Comparison of ENCODE assay signal across 7 cellular contexts in genomic region chr2:230441188-230441897, GRCh38. TPM values are rescaled to one million over a fixed set of nuclear protein-coding genes. Genes with fewer than 3 reads are reported as not detected.
DNase-seq lines count a peak whose midpoint lies in the region; ATAC-seq and TF ChIP-seq lines count a peak whose summit lies in the region.

No MANE protein-coding gene starts in this region.

- peak; percentile 66 for ATAC-seq in GM19351 (IDR thresholded peaks at IDR 0.05; ENCODE audit: unreplicated experiment)
- ATAC-seq in naive thymus-derived CD8-positive, alpha-beta T cell = peak; percentile 88 to 93
- no peak for ATAC-seq in GM21576 (IDR thresholded peaks at IDR 0.05; ENCODE audit: unreplicated experiment)
- no peak for ATAC-seq in HG02763 (IDR thresholded peaks at IDR 0.05; ENCODE audit: unreplicated experiment)

- peak overlapping the region; percentile 42 to 87 (median 66) for H3K27ac Mint-ChIP-seq in IgD-negative memory B cell
- H3K27ac Mint-ChIP-seq in activated naive CD8-positive, alpha-beta T cell = peak overlapping the region; percentile 94
- peak overlapping the region; percentile 37 to 92 (median 88) for H3K27ac Mint-ChIP-seq in naive thymus-derived CD8-positive, alpha-beta T cell
- no peak overlapping the region for H3K27ac Mint-ChIP-seq in Calu3 (ENCODE audit: unreplicated experiment)

- no TSS peak for BruUV-seq in Calu3 (replicated peaks; lab: Mats Ljungman, UMichigan)

- intact Hi-C loops in Calu3 (cut with micrococcal nuclease; ENCODE audit: unreplicated experiment) = no loop called here

- H3K27me3 Mint-ChIP-seq in IgD-negative memory B cell (no peaks in the 10 kb centered on the region), Calu3 (ENCODE audit: unreplicated experiment) (no peaks in the 10 kb centered on the region)
- H3K27me3 Mint-ChIP-seq in activated naive CD8-positive, alpha-beta T cell = no peaks in the 10 kb centered on the region
- no peaks in the 10 kb centered on the region for H3K27me3 Mint-ChIP-seq in naive thymus-derived CD8-positive, alpha-beta T cell

- peaks cover 27 to 50% (median 46%) of the 10 kb centered on the region in 3 donors for H3K4me1 Mint-ChIP-seq in IgD-negative memory B cell
- peaks cover 57% of the 10 kb centered on the region for H3K4me1 Mint-ChIP-seq in activated naive CD8-positive, alpha-beta T cell (ENCODE audit: low read depth)
- H3K4me1 Mint-ChIP-seq in naive thymus-derived CD8-positive, alpha-beta T cell = peaks cover 21 to 80% (median 60%) of the 10 kb centered on the region in 4 donors
- H3K4me1 Mint-ChIP-seq in Calu3 (ENCODE audit: low read depth, unreplicated experiment) = peaks cover 10% of the 10 kb centered on the region

- POLR2A ChIA-PET in naive thymus-derived CD8-positive, alpha-beta T cell (lab: Charles Lee) = no interaction called here

- no peak for TF ChIP-seq CTCF in Calu3 (IDR thresholded peaks at IDR 0.05; ENCODE audit: unreplicated experiment)

- peaks cover 1 to 2% (median 2%) of the 10 kb centered on the region in 3 donors for H3K9me3 Mint-ChIP-seq in IgD-negative memory B cell
- peaks cover 2% of the 10 kb centered on the region for H3K9me3 Mint-ChIP-seq in activated naive CD8-positive, alpha-beta T cell (ENCODE audit: low read depth)
- peaks cover 0 to 4% (median 2%) of the 10 kb centered on the region in 9 donors for H3K9me3 Mint-ChIP-seq in naive thymus-derived CD8-positive, alpha-beta T cell
- peaks cover 2% of the 10 kb centered on the region for H3K9me3 Mint-ChIP-seq in Calu3 (ENCODE audit: low read depth, unreplicated experiment)

- CTCF ChIA-PET in Calu3 (lab: Charles Lee) = no interaction called here

- peak in 7 of 10 donors; percentile 21 to 71 (median 50) for DNase-seq in naive thymus-derived CD8-positive, alpha-beta T cell
- no peak for DNase-seq in Calu3

- H3K36me3 Mint-ChIP-seq in IgD-negative memory B cell (peaks cover 24% of the 10 kb centered on the region), Calu3 (ENCODE audit: insufficient read depth, unreplicated experiment) (peaks cover 4% of the 10 kb centered on the region)
- H3K36me3 Mint-ChIP-seq in activated naive CD8-positive, alpha-beta T cell = peaks cover 11% of the 10 kb centered on the region
- H3K36me3 Mint-ChIP-seq in naive thymus-derived CD8-positive, alpha-beta T cell = peaks cover 13 to 50% (median 42%) of the 10 kb centered on the region in 3 donors

- peak overlapping the region; percentile 46 to 87 (median 68) for H3K4me3 Mint-ChIP-seq in IgD-negative memory B cell
- H3K4me3 Mint-ChIP-seq in activated naive CD8-positive, alpha-beta T cell = peak overlapping the region; percentile 74
- peak overlapping the region; percentile 1 to 83 (median 70) for H3K4me3 Mint-ChIP-seq in naive thymus-derived CD8-positive, alpha-beta T cell
- no peak overlapping the region for H3K4me3 Mint-ChIP-seq in Calu3 (ENCODE audit: low read depth, unreplicated experiment)

RNA-seq across cellular contexts. Expression of gene SP100, which starts 25.3 kb away (rescaled TPM):
- 288 TPM for polyA plus RNA-seq in IgD-negative memory B cell
- total RNA-seq in naive thymus-derived CD8-positive, alpha-beta T cell = 100 to 1,000 TPM; 209 to 221 TPM
- polyA plus RNA-seq in naive thymus-derived CD8-positive, alpha-beta T cell = 100 to 1,000 TPM in 1 of 3 donors, 10 to 100 TPM in 2; 81.0 to 174 (median 91.1) TPM
- total RNA-seq in Calu3 (2022) = 110 and 173 TPM in 2 replicates

Comparison
In these comparisons a context has a peak if more than half of its experiments do, and no peak if none do; other contexts are left out.
1. ATAC-seq: peak in GM19351 (single experiment) and naive thymus-derived CD8-positive, alpha-beta T cell (2 of 2); none in GM21576 (single experiment) and HG02763 (single experiment).